In genomic region chr16:55115506-55115905, GRCh38 we compare ENCODE assay signal across 30 cellular contexts.
"Had no signal": no experiment of that assay in that cellular context is flagged by ENCODE, and none has a peak within 500 bp of the region (broad histone marks: within the 10 kb centered on the region; RNA-seq: fewer than 3 reads in every experiment).

No MANE protein-coding gene starts in this region.

- H3K36me3 ChIP-seq: ascending aorta, cardiac muscle cell, colonic mucosa, esophagus squamous epithelium, left lung, lower lobe of right lung, sigmoid colon, suprapubic skin, tibial artery had no signal

- H3K4me1 ChIP-seq: ascending aorta, colonic mucosa, left lung, lower lobe of right lung, parathyroid adenoma, psoas muscle, sigmoid colon, suprapubic skin had no signal

- H3K27me3 ChIP-seq: ascending aorta, cardiac muscle cell, colonic mucosa, sigmoid colon, suprapubic skin, tibial artery had no signal

- H3K9ac ChIP-seq: parathyroid adenoma had no signal

- H3K4me3 ChIP-seq: ascending aorta, cardiac muscle cell, colonic mucosa, esophagus squamous epithelium, left lung, lower lobe of right lung, psoas muscle, sigmoid colon, suprapubic skin, tibial artery had no signal

- H3K9me3 ChIP-seq: ascending aorta, colonic mucosa, esophagus squamous epithelium, left lung, lower lobe of right lung, psoas muscle, sigmoid colon, suprapubic skin, tibial artery had no signal

- H2AFZ ChIP-seq: parathyroid adenoma had no signal

- H3K27ac ChIP-seq: ascending aorta, cardiac muscle cell, colonic mucosa, epithelial cell of prostate, esophagus squamous epithelium, left lung, lower lobe of right lung, parathyroid adenoma, psoas muscle, sigmoid colon, suprapubic skin had no signal

- DNase-seq: activated CD4-positive, alpha-beta memory T cell treated with anti-CD3 and anti-CD28 coated beads for 36 hours; activated CD4-positive, alpha-beta T cell treated with anti-CD3 and anti-CD28 coated beads, Interleukin-2, amount 10 ng/mL, durations not matched to agents 24 days and 14 days; activated CD4-positive, CD25-positive, alpha-beta regulatory T cell treated with anti-CD3 and anti-CD28 coated beads, Interleukin-2, amount 50 U/mL, for 72 hours; activated CD8-positive, alpha-beta memory T cell treated with anti-CD3 and anti-CD28 coated beads, Interleukin-2, amount 50 U/mL, for 4 hours; activated gamma-delta T cell; activated naive CD4-positive, alpha-beta T cell treated with anti-CD3 and anti-CD28 coated beads, Interleukin-2, amount 10 ng/mL, durations not matched to agents 7 days and 5 days; activated naive CD8-positive, alpha-beta T cell treated with anti-CD3 and anti-CD28 coated beads, Interleukin-2, amount 10 ng/mL, durations not matched to agents 7 days and 5 days; activated T-cell treated with anti-CD3 and anti-CD28 coated beads, Interleukin-2, amount 50 U/mL, for 1 hour; cerebellar nuclear complex; colonic mucosa; effector CD8-positive, alpha-beta T cell; esophagus squamous epithelium; glutamatergic neuron; left lung; lower lobe of right lung; mesenchymal stem cell; naive thymus-derived CD8-positive, alpha-beta T cell; nucleus accumbens; psoas muscle; sigmoid colon; small intestine; stimulated activated CD4-positive, alpha-beta T cell treated with anti-CD3 and anti-CD28 coated beads, Interleukin-1b, Interleukin-23, amount 100 ng/mL, for 48 hours; stimulated activated naive CD4-positive, alpha-beta T cell; T-helper 9 cell had no signal

- H3K79me2 ChIP-seq: parathyroid adenoma had no signal
